ENCODE assay signal across 11 cellular contexts in the genomic region with DNA sequence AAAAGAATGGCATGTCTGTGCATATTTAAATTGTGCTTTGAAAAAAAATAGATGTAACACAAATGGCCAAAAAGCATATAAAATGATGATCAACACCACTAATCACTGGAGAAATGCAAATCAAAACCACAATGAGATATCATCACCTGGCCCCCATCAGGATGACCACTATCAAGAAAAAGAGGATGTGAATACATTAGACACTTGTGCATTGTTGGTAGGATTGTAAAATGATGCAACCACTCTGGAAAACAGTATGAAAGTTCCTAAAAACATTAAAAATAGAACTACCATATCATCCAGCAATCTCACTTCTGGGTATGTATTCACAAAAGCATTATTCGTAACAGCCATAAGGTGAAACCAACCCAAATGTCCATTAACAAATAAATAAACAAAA.
DNase-seq lines count a peak whose midpoint lies in the region; ATAC-seq and TF ChIP-seq lines count a peak whose summit lies in the region.
"Had no signal": no experiment of that assay in that cellular context is flagged by ENCODE, and none has a peak within 500 bp of the region (broad histone marks: within the 10 kb centered on the region; RNA-seq: fewer than 3 reads in every experiment).

No MANE protein-coding gene starts in this region.

- H2AFZ ChIP-seq in Karpas-422 (ENCODE audit: low read length) (no peak overlapping the region), osteoblast (ENCODE audit: low read length) (no peak overlapping the region)

- peak overlapping the region; percentile 84 for H3K4me3 Mint-ChIP-seq in CD4-positive, alpha-beta T cell

- peak overlapping the region; percentile 91 for H3K27ac Mint-ChIP-seq in CD4-positive, alpha-beta T cell

- CTCF ChIA-PET in CD4-positive, alpha-beta T cell (lab: Charles Lee), result interaction anchor here (1.1 to 1.2 kb wide), 2 partner anchors 15 to 124 kb away, joined by 4 read pairs; a partner anchor contains a TSS

- ATAC-seq in CD4-positive, alpha-beta T cell (ENCODE audit: poor library complexity), result no peak
- no peak for ATAC-seq in GM19397 (IDR thresholded peaks at IDR 0.05; ENCODE audit: unreplicated experiment)
- no peak for ATAC-seq in GM18868 (IDR thresholded peaks at IDR 0.05; ENCODE audit: unreplicated experiment)

- H3K27me3 Mint-ChIP-seq in CD4-positive, alpha-beta T cell, result no peaks in the 10 kb centered on the region

- no peaks in the 10 kb centered on the region for H3K9me2 ChIP-seq in Karpas-422 (replicated peaks; ENCODE audit: insufficient read depth, low read length)

- no peak overlapping the region for H3K27ac ChIP-seq in CD4-positive, alpha-beta T cell (ENCODE audit: low read depth, low read length)
- H3K27ac ChIP-seq in Karpas-422 (ENCODE audit: low read length) (peak overlapping the region; percentile 37; the same call in 1 of the 2 replicates), brain microvascular endothelial cell (peak overlapping the region; percentile 56), osteoblast (ENCODE audit: low read depth, low read length) (peak overlapping the region; percentile 74)

- peaks cover 24% of the 10 kb centered on the region for H3K4me1 Mint-ChIP-seq in CD4-positive, alpha-beta T cell (ENCODE audit: low read depth)

- no peaks in the 10 kb centered on the region for H3K9me3 ChIP-seq in CD4-positive, alpha-beta T cell (ENCODE audit: control insufficient read depth, low read length)
- no peaks in the 10 kb centered on the region for H3K9me3 ChIP-seq in Karpas-422 (ENCODE audit: low read length)
- no peaks in the 10 kb centered on the region for H3K9me3 ChIP-seq in osteoblast (ENCODE audit: low read depth, low read length)
- H3K9me3 ChIP-seq: testis had no signal

- no peaks in the 10 kb centered on the region for H3K9me3 Mint-ChIP-seq in CD4-positive, alpha-beta T cell

- H3K27me3 ChIP-seq in CD4-positive, alpha-beta T cell (ENCODE audit: control insufficient read depth, insufficient read depth, low read length), result no peaks in the 10 kb centered on the region
- H3K27me3 ChIP-seq in Karpas-422 (ENCODE audit: low read length), result no peaks in the 10 kb centered on the region
- no peaks in the 10 kb centered on the region for H3K27me3 ChIP-seq in brain microvascular endothelial cell (replicated peaks)
- no peaks in the 10 kb centered on the region for H3K27me3 ChIP-seq in osteoblast (ENCODE audit: insufficient read depth, low read length)
- H3K27me3 ChIP-seq: testis had no signal

- POLR2A ChIA-PET in CD4-positive, alpha-beta T cell (lab: Charles Lee), result interaction anchor here (0.9 to 1.5 kb wide), 5 partner anchors 28 to 162 kb away, joined by 3 to 7 read pairs (median 3); a partner anchor contains a TSS

- H3K4me2 ChIP-seq in Karpas-422 (ENCODE audit: low read depth, low read length, poor library complexity, severe bottlenecking) (peak overlapping the region; percentile 58), osteoblast (ENCODE audit: insufficient read depth, low read length) (peak overlapping the region; percentile 77)

- in situ Hi-C loops in brain microvascular endothelial cell (cut with HindIII; ENCODE audit: low pct_ligation_motif_present, low sequenced_read_pairs), result no loop called here

- H4K20me1 ChIP-seq in Karpas-422 (ENCODE audit: insufficient read depth, low read depth, low read length) (no peaks in the 10 kb centered on the region), osteoblast (ENCODE audit: insufficient read depth, low read length) (no peaks in the 10 kb centered on the region)

- H3K4me1 ChIP-seq in Karpas-422 (ENCODE audit: low read length), result peaks cover 35% of the 10 kb centered on the region
- peaks cover 19% of the 10 kb centered on the region for H3K4me1 ChIP-seq in osteoblast (ENCODE audit: insufficient read depth, low read length)
- H3K4me1 ChIP-seq: testis had no signal

- peaks cover 37% of the 10 kb centered on the region for H3K36me3 Mint-ChIP-seq in CD4-positive, alpha-beta T cell (ENCODE audit: low read depth)

- no peak for TF ChIP-seq CTCF in CD4-positive, alpha-beta T cell (IDR thresholded peaks at IDR 0.05)
- TF ChIP-seq CTCF in brain microvascular endothelial cell (IDR thresholded peaks at IDR 0.05; ENCODE audit: low read depth, low read length, missing control alignments), result no peak
- no peak for TF ChIP-seq CTCF in osteoblast (IDR thresholded peaks at IDR 0.05; ENCODE audit: extremely low read depth, low read depth, low read length)

- 0 out of 2 replicates have a peak, but pooled peaks cover 4% of the 10 kb centered on the region for H3K36me3 ChIP-seq in Karpas-422 (ENCODE audit: insufficient read depth, low read length)
- no peaks in the 10 kb centered on the region for H3K36me3 ChIP-seq in brain microvascular endothelial cell (replicated peaks)
- H3K36me3 ChIP-seq in osteoblast (ENCODE audit: insufficient read depth, low read length), result peaks cover 9% of the 10 kb centered on the region

- intact Hi-C loops in CD4-positive, alpha-beta T cell (cut with DNase I, micrococcal nuclease), result no loop called here

- H3K4me3 ChIP-seq in Karpas-422 (ENCODE audit: low read length), result peak overlapping the region; percentile 22; the same call in 1 of the 2 replicates
- no peak overlapping the region for H3K4me3 ChIP-seq in brain microvascular endothelial cell (ENCODE audit: low read depth, low read length)
- no peak overlapping the region for H3K4me3 ChIP-seq in osteoblast (ENCODE audit: insufficient read depth, low read length)
- H3K4me3 ChIP-seq: testis had no signal

- H3K79me2 ChIP-seq in Karpas-422 (ENCODE audit: low read length), result peaks cover 56% of the 10 kb centered on the region
- peaks cover 43% of the 10 kb centered on the region for H3K79me2 ChIP-seq in osteoblast (ENCODE audit: insufficient read depth, low read length)

- no peak for DNase-seq in CD4-positive, alpha-beta T cell
- DNase-seq in Karpas-422, result peak; percentile 48
- DNase-seq in brain microvascular endothelial cell, result no peak
- DNase-seq in osteoblast (ENCODE audit: insufficient read length, low spot score, missing footprints), result no peak
- no peak for DNase-seq in stimulated activated naive CD4-positive, alpha-beta T cell (lab: John Stamatoyannopoulos, UW)
- DNase-seq in SKM-1 (lab: John Stamatoyannopoulos, UW; ENCODE audit: unreplicated experiment), result no peak
- DNase-seq: effector CD4-positive, alpha-beta T cell; stimulated activated CD4-positive, alpha-beta T cell treated with anti-CD3 and anti-CD28 coated beads, Interleukin-2, amount 100 ng/mL, for 24 hours; testis had no signal

- H3K9ac ChIP-seq in Karpas-422 (ENCODE audit: low read length), result no peak overlapping the region
